ENCODE assay signal across 16 cellular contexts in the genomic region with DNA sequence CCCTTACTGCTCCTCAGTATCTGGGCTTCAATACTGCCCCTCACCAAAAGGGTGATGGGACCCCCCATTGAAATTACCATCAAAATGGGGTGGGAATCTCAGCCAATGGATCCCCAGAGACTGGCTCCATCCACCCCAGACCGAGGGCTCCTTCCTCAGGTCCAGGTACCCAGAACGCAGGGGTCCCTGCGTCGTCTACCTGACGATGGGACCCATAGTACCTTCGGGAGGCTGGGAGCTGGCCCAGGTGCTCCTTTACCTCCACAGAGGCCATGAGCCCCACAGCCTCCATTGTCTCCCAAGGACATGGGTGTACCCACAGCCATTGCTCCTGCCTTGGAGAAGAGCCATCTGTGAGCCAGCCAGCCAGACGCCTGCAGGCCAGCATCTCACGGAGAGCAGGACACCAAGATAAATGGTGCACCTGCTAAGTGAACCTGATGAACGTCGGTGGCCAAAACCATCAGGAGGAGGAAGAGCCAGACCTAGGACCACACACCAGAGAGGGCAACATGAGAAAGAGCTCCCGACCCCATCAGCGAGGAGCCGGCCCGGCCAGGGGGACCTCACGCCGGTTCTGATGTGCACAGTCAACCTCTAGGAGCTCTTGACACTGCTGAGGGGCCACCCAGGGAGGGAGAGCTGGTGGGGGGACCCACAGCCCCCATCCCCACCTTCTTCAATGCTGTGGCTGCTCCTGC.
"Had no signal": no experiment of that assay in that cellular context is flagged by ENCODE, and none has a peak within 500 bp of the region (broad histone marks: within the 10 kb centered on the region; RNA-seq: fewer than 3 reads in every experiment).

No MANE protein-coding gene starts in this region.

- H3K27ac ChIP-seq: cardiac muscle cell, foreskin keratinocyte, ovary, testis, upper lobe of left lung had no signal

- H3K4me1 ChIP-seq: foreskin keratinocyte, testis, upper lobe of left lung had no signal

- DNase-seq: activated CD4-positive, alpha-beta T cell treated with anti-CD3 and anti-CD28 coated beads for 48 hours; activated CD4-positive, CD25-positive, alpha-beta regulatory T cell; activated CD8-positive, alpha-beta T cell treated with anti-CD3 and anti-CD28 coated beads for 36 hours; activated naive CD8-positive, alpha-beta T cell treated with anti-CD3 and anti-CD28 coated beads, Interleukin-2, amount 10 ng/mL, durations not matched to agents 7 days and 5 days; amygdala; dermis blood vessel endothelial cell; effector memory CD8-positive, alpha-beta T cell; foreskin keratinocyte; hippocampal formation; mammary epithelial cell; stimulated activated CD4-positive, alpha-beta T cell treated with anti-CD3 and anti-CD28 coated beads, Interleukin-4, amount 100 ng/mL, for 4 hours; T1000; testis; upper lobe of left lung had no signal

- H3K9me3 ChIP-seq: ovary, testis, upper lobe of left lung had no signal

- H3K4me3 ChIP-seq: cardiac muscle cell, ovary, testis, upper lobe of left lung had no signal

- H3K36me3 ChIP-seq: cardiac muscle cell, ovary, upper lobe of left lung had no signal

- H3K27me3 ChIP-seq: foreskin keratinocyte, ovary, testis, upper lobe of left lung had no signal
